In the genomic region with DNA sequence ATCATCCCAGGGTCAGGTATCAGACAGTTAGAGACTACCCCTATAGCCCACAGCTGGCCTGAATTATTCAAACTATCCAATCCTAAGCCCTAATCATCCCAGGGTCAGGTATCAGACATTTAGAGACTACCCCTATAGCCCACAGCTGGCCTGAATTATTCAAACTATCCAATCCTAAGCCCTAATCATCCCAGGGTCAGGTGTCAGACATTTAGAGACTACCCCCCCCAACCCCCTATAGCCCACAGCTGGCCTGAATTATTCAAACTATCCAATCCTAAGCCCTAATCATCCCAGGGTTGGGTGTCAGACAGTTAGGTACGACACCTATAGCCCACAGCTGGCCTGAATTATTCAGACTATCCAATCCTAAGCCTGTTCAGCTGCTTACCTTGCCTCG, we compare ENCODE assay signal across 1 cellular context. TPM values are rescaled to one million over a fixed set of nuclear protein-coding genes. Genes with fewer than 3 reads are reported as not detected.
DNase-seq lines count a peak whose midpoint lies in the region.
"Not testable (repeated sequence)": the region's sequence is repeated elsewhere in the genome, so short reads cannot be mapped to it uniquely, and the experiment has no call there.

No MANE protein-coding gene starts in this region.

- H2BK5ac ChIP-seq in trophoblast cell (ENCODE audit: low read depth, low read length, poor library complexity) = not testable (repeated sequence)

- H4K12ac ChIP-seq in trophoblast cell (ENCODE audit: low read depth, low read length) = not testable (repeated sequence)

- DNase-seq in trophoblast cell = peak; percentile 85 to 90

- not testable (repeated sequence) for H4K91ac ChIP-seq in trophoblast cell (ENCODE audit: low read depth, low read length)

- H3K4me2 ChIP-seq in trophoblast cell (ENCODE audit: low read length) = not testable (repeated sequence)

- H3K4me1 ChIP-seq in trophoblast cell (ENCODE audit: control insufficient read depth in 1 of 2, insufficient read depth in 2 of 2, low read length in 2 of 2) = not testable (repeated sequence)

- H2BK12ac ChIP-seq in trophoblast cell (ENCODE audit: low read length) = not testable (repeated sequence)

- not testable (repeated sequence) for H3K4ac ChIP-seq in trophoblast cell (ENCODE audit: low read depth, low read length)

- not testable (repeated sequence) for H3K14ac ChIP-seq in trophoblast cell (ENCODE audit: low read length)

- H4K8ac ChIP-seq in trophoblast cell (ENCODE audit: low read depth, low read length) = not testable (repeated sequence)

- not testable (repeated sequence) for H3K79me1 ChIP-seq in trophoblast cell (ENCODE audit: low read length)

- H3K79me2 ChIP-seq in trophoblast cell (ENCODE audit: control insufficient read depth, insufficient read depth, low read length, poor library complexity) = not testable (repeated sequence)

- H3K36me3 ChIP-seq in trophoblast cell (ENCODE audit: control insufficient read depth in 1 of 2, insufficient read depth in 2 of 2, low read length in 2 of 2) = not testable (repeated sequence)

- not testable (repeated sequence) for H3K23ac ChIP-seq in trophoblast cell (ENCODE audit: low read length)

- not testable (repeated sequence) for H3K9me3 ChIP-seq in trophoblast cell (ENCODE audit: insufficient read depth, low read depth, low read length)

- H3K9ac ChIP-seq in trophoblast cell (ENCODE audit: low read length) = not testable (repeated sequence)

- not testable (repeated sequence) for H2AK5ac ChIP-seq in trophoblast cell (ENCODE audit: low read length)

- H3K27ac ChIP-seq in trophoblast cell (ENCODE audit: low read depth, low read length) = not testable (repeated sequence)

- not testable (repeated sequence) for H3K18ac ChIP-seq in trophoblast cell (ENCODE audit: low read length)

- no CpG with 5 or more reads among the region's 2 CpGs for WGBS in trophoblast cell (ENCODE audit: extremely low coverage, insufficient coverage, insufficient read length)

- not testable (repeated sequence) for H2AFZ ChIP-seq in trophoblast cell (ENCODE audit: insufficient read depth, low read length, poor library complexity)

- H3K4me3 ChIP-seq in trophoblast cell (ENCODE audit: low read depth, low read length) = not testable (repeated sequence)

- H3K27me3 ChIP-seq in trophoblast cell (ENCODE audit: insufficient read depth, low read length) = not testable (repeated sequence)

- not testable (repeated sequence) for H2BK120ac ChIP-seq in trophoblast cell (ENCODE audit: insufficient read depth, low read length, poor library complexity)

RNA-seq across cellular contexts. Expression of a gene that starts 10.9 kb away (rescaled TPM):
- polyA plus RNA-seq in trophoblast cell (2013) = 18.5 and 20.8 TPM in 2 replicates
